In the genomic region with DNA sequence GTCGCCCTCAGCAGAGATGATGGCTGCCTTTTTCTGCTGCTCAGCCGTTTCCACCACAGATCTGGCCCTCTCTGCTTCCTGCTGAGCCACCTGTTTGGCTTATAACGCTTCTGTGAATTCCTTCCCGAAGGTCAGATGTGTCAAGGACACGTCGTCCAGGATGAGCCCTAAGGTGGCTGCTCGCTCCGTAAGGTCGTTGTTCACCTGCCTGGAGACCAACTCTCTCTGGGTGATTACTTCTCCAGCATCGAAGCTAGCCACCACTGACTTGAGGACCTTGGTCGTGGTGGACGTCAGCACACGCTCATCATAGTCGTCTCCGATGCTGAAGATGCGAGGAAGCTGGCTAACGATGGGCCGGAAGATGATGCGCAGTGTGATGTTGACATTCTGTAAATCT, we compare ENCODE assay signal across 35 cellular contexts. TPM values are rescaled to one million over a fixed set of nuclear protein-coding genes. Genes with fewer than 3 reads are reported as not detected.
"Had no signal": no experiment of that assay in that cellular context is flagged by ENCODE, and none has a peak within 500 bp of the region (broad histone marks: within the 10 kb centered on the region; RNA-seq: fewer than 3 reads in every experiment).

No MANE protein-coding gene starts in this region.

- H2AFZ ChIP-seq: hepatocyte had no signal

- H3K4me1 Mint-ChIP-seq: activated CD4-positive, alpha-beta T cell treated with anti-CD3 and anti-CD28 coated beads for 36 hours; activated naive CD4-positive, alpha-beta T cell treated with anti-CD3 and anti-CD28 coated beads, Interleukin-2, amount 50 U/mL, for 24 hours; activated naive CD8-positive, alpha-beta T cell treated with anti-CD3 and anti-CD28 coated beads, Interleukin-2, amount 50 U/mL, for 24 hours; nephron had no signal

- H3K4me3 Mint-ChIP-seq: activated CD4-positive, alpha-beta T cell treated with anti-CD3 and anti-CD28 coated beads for 36 hours; activated CD8-positive, alpha-beta memory T cell treated with anti-CD3 and anti-CD28 coated beads, Interleukin-2, amount 10 ng/mL, durations not matched to agents 7 days and 5 days; activated CD8-positive, alpha-beta T cell treated with anti-CD3 and anti-CD28 coated beads, Interleukin-2, amount 10 ng/mL, durations not matched to agents 7 days and 5 days; activated naive CD4-positive, alpha-beta T cell treated with anti-CD3 and anti-CD28 coated beads, Interleukin-2, amount 50 U/mL, for 24 hours; activated naive CD8-positive, alpha-beta T cell treated with anti-CD3 and anti-CD28 coated beads, Interleukin-2, amount 50 U/mL, for 24 hours; nephron; T-helper 2 cell treated with Interferon-gamma antibody and Interleukin-4, amounts not matched to agents 5 μg/mL and 100 μg/mL, for 36 hours had no signal

- H3K4me1 ChIP-seq: gastroesophageal sphincter, testis, transverse colon had no signal

- DNase-seq: activated CD4-positive, alpha-beta T cell treated with anti-CD3 and anti-CD28 coated beads for 36 hours; activated CD4-positive, CD25-positive, alpha-beta regulatory T cell; activated CD8-positive, alpha-beta memory T cell treated with anti-CD3 and anti-CD28 coated beads, Interleukin-2, amount 10 ng/mL, durations not matched to agents 7 days and 5 days; activated CD8-positive, alpha-beta T cell treated with anti-CD3 and anti-CD28 coated beads, Interleukin-2, amount 10 ng/mL, durations not matched to agents 7 days and 5 days; activated naive CD8-positive, alpha-beta T cell treated with anti-CD3 and anti-CD28 coated beads, Interleukin-2, amount 50 U/mL, for 24 hours; activated T-cell treated with anti-CD3 and anti-CD28 coated beads, Interleukin-2, amount 50 U/mL, for 48 hours; amygdala; central memory CD4-positive, alpha-beta T cell; left cardiac atrium; left ventricle myocardium superior; mucosa of descending colon; ovary; stimulated activated CD4-positive, alpha-beta T cell treated with anti-CD3 and anti-CD28 coated beads, Interleukin-12 subunit alpha, Interleukin-12 subunit beta, amount 100 ng/mL, for 4 hours; stimulated activated CD4-positive, alpha-beta T cell treated with anti-CD3 and anti-CD28 coated beads, Interleukin-4, amount 100 ng/mL, for 1 hour; stimulated activated naive CD8-positive, alpha-beta T cell treated with anti-CD3 and anti-CD28 coated beads, Interleukin-15, Interleukin-2, amounts not matched to agents 100 U/mL and 50 U/mL, for 24 hours; testis; transverse colon had no signal

- H3K36me3 Mint-ChIP-seq: activated CD8-positive, alpha-beta memory T cell treated with anti-CD3 and anti-CD28 coated beads, Interleukin-2, amount 10 ng/mL, durations not matched to agents 7 days and 5 days; activated naive CD4-positive, alpha-beta T cell treated with anti-CD3 and anti-CD28 coated beads, Interleukin-2, amount 50 U/mL, for 24 hours had no signal

- H3K27me3 ChIP-seq: hepatocyte, neutrophil, ovary, testis, transverse colon had no signal

- H3K9me3 ChIP-seq: gastroesophageal sphincter, mucosa of descending colon, neutrophil, ovary, testis, transverse colon had no signal

- H3K9me3 Mint-ChIP-seq: activated naive CD4-positive, alpha-beta T cell treated with anti-CD3 and anti-CD28 coated beads, Interleukin-2, amount 50 U/mL, for 24 hours; activated naive CD8-positive, alpha-beta T cell treated with anti-CD3 and anti-CD28 coated beads, Interleukin-2, amount 50 U/mL, for 24 hours; activated T-helper 2 cell treated with anti-CD3 and anti-CD28 coated beads, Interferon-gamma antibody, Interleukin-2, Interleukin-4, amounts not matched to agents 10 μg/mL and 5 μg/mL and 100 μg/mL, durations not matched to agents 14 hours and 24 hours and 36 hours; nephron; T-helper 2 cell treated with Interferon-gamma antibody and Interleukin-4, amounts not matched to agents 5 μg/mL and 100 μg/mL, for 36 hours had no signal

- H3K27me3 Mint-ChIP-seq: activated CD4-positive, alpha-beta T cell treated with anti-CD3 and anti-CD28 coated beads for 36 hours had no signal

- H3K79me2 ChIP-seq: hepatocyte had no signal

- H3K27ac Mint-ChIP-seq: activated CD4-positive, alpha-beta T cell treated with anti-CD3 and anti-CD28 coated beads for 36 hours; activated CD8-positive, alpha-beta memory T cell treated with anti-CD3 and anti-CD28 coated beads, Interleukin-2, amount 10 ng/mL, durations not matched to agents 7 days and 5 days; activated CD8-positive, alpha-beta T cell treated with anti-CD3 and anti-CD28 coated beads, Interleukin-2, amount 10 ng/mL, durations not matched to agents 7 days and 5 days; activated naive CD4-positive, alpha-beta T cell treated with anti-CD3 and anti-CD28 coated beads, Interleukin-2, amount 50 U/mL, for 24 hours; activated naive CD8-positive, alpha-beta T cell treated with anti-CD3 and anti-CD28 coated beads, Interleukin-2, amount 50 U/mL, for 24 hours; activated T-helper 2 cell treated with anti-CD3 and anti-CD28 coated beads, Interferon-gamma antibody, Interleukin-2, Interleukin-4, amounts not matched to agents 10 μg/mL and 5 μg/mL and 100 μg/mL, durations not matched to agents 14 hours and 24 hours and 36 hours; nephron; progenitor cell of endocrine pancreas; T-helper 2 cell treated with Interferon-gamma antibody and Interleukin-4, amounts not matched to agents 5 μg/mL and 100 μg/mL, for 36 hours had no signal

- H3K4me2 ChIP-seq: hepatocyte had no signal

- H3K27ac ChIP-seq: gastroesophageal sphincter, hepatocyte, neutrophil, ovary, skin epidermis, testis, transverse colon had no signal

RNA-seq across cellular contexts. Expression of gene CCDC184, which starts 14.4 kb away (rescaled TPM):
- total RNA-seq: lung microvascular endothelial cell had no signal

RNA-seq across cellular contexts. Expression of gene OR10AD1, which starts 34.1 kb away (rescaled TPM):
- total RNA-seq: activated CD4-positive, alpha-beta T cell treated with anti-CD3 and anti-CD28 coated beads for 36 hours; activated CD8-positive, alpha-beta memory T cell treated with anti-CD3 and anti-CD28 coated beads, Interleukin-2, amount 10 ng/mL, durations not matched to agents 7 days and 5 days; activated CD8-positive, alpha-beta T cell treated with anti-CD3 and anti-CD28 coated beads, Interleukin-2, amount 10 ng/mL, durations not matched to agents 7 days and 5 days; activated T-helper 2 cell treated with anti-CD3 and anti-CD28 coated beads, Interferon-gamma antibody, Interleukin-2, Interleukin-4, amounts not matched to agents 10 μg/mL and 5 μg/mL and 100 μg/mL, durations not matched to agents 14 hours and 24 hours and 36 hours; endothelial cell of umbilical vein; fibroblast of lung; fibroblast of villous mesenchyme; gastroesophageal sphincter; hepatocyte; left cardiac atrium; left ventricle myocardium superior; lung microvascular endothelial cell; mesenteric fat pad; mucosa of descending colon; myocyte; ovary; progenitor cell of endocrine pancreas; renal cortical epithelial cell; sciatic nerve; testis; transverse colon; urinary bladder had no signal
